In genomic region chr12:53048033-53048779, GRCh38 we compare ENCODE assay signal across 8 cellular contexts. TPM values are rescaled to one million over a fixed set of nuclear protein-coding genes. Genes with fewer than 3 reads are reported as not detected.
A peak's percentile ranks its signal among the peaks of the same experiment; 100 is the strongest.
DNase-seq lines count a peak whose midpoint lies in the region; ATAC-seq and TF ChIP-seq lines count a peak whose summit lies in the region.

No MANE protein-coding gene starts in this region.

- peaks cover 34% of the 10 kb centered on the region for H3K4me1 Mint-ChIP-seq in stimulated activated naive CD8-positive, alpha-beta T cell treated with anti-CD3 and anti-CD28 coated beads, Interleukin-15, Interleukin-2, amounts not matched to agents 100 ng/mL and 50 ng/mL, for 24 hours (ENCODE audit: low read depth)
- H3K4me1 Mint-ChIP-seq in nephron = peaks cover 73% of the 10 kb centered on the region

- H3K36me3 Mint-ChIP-seq in stimulated activated naive CD8-positive, alpha-beta T cell treated with anti-CD3 and anti-CD28 coated beads, Interleukin-15, Interleukin-2, amounts not matched to agents 100 ng/mL and 50 ng/mL, for 24 hours (ENCODE audit: low read depth) = no peaks in the 10 kb centered on the region
- peaks cover 4% of the 10 kb centered on the region for H3K36me3 Mint-ChIP-seq in nephron (ENCODE audit: low read depth)

- intact Hi-C loops in esophagus squamous epithelium (cut with DNase I) = no loop called here

- TF ChIP-seq POLR2A in esophagus squamous epithelium (IDR thresholded peaks at IDR 0.05) = no peak

- no peak for DNase-seq in stimulated activated naive CD8-positive, alpha-beta T cell treated with anti-CD3 and anti-CD28 coated beads, Interleukin-15, Interleukin-2, amounts not matched to agents 100 U/mL and 50 U/mL, for 24 hours
- DNase-seq in SW 1271 (lab: John Stamatoyannopoulos, UW) = peak; percentile 55 to 74
- DNase-seq in esophagus squamous epithelium (lab: John Stamatoyannopoulos, UW) = no peak
- no peak for DNase-seq in mesenteric fat pad (ENCODE audit: low spot score)
- no peak for DNase-seq in GM19240 (ENCODE audit: insufficient read length, low spot score)

- 33 to 40% methylated on average over 2 to 3 of the region's 10 CpGs for WGBS in esophagus squamous epithelium, 2 donors

- no peaks in the 10 kb centered on the region for H3K27me3 ChIP-seq in esophagus squamous epithelium

- H3K36me3 ChIP-seq in esophagus squamous epithelium = no peaks in the 10 kb centered on the region

- peak overlapping the region; percentile 39 to 84 (median 58) for H3K4me3 ChIP-seq in esophagus squamous epithelium

- peak overlapping the region; percentile 90 to 96 (median 94) for H3K27ac ChIP-seq in esophagus squamous epithelium

- TF ChIP-seq CTCF in esophagus squamous epithelium (IDR thresholded peaks at IDR 0.05) (peak in 1 of 6 experiments; percentile 7), nephron (IDR thresholded peaks at IDR 0.05; ENCODE audit: unreplicated experiment in 3 of 3) (no peak)

- peaks cover 31 to 93% (median 38%) of the 10 kb centered on the region in 3 donors for H3K4me1 ChIP-seq in esophagus squamous epithelium

- H3K4me3 Mint-ChIP-seq in stimulated activated naive CD8-positive, alpha-beta T cell treated with anti-CD3 and anti-CD28 coated beads, Interleukin-15, Interleukin-2, amounts not matched to agents 100 ng/mL and 50 ng/mL, for 24 hours = peak overlapping the region; percentile 62
- H3K4me3 Mint-ChIP-seq in nephron = peak overlapping the region; percentile 88 to 92 (median 91)

- peaks cover 5% of the 10 kb centered on the region for H3K27me3 Mint-ChIP-seq in stimulated activated naive CD8-positive, alpha-beta T cell treated with anti-CD3 and anti-CD28 coated beads, Interleukin-15, Interleukin-2, amounts not matched to agents 100 ng/mL and 50 ng/mL, for 24 hours
- peaks cover 6% of the 10 kb centered on the region for H3K27me3 Mint-ChIP-seq in nephron (ENCODE audit: low read depth)

- no peaks in the 10 kb centered on the region for H3K9me3 Mint-ChIP-seq in stimulated activated naive CD8-positive, alpha-beta T cell treated with anti-CD3 and anti-CD28 coated beads, Interleukin-15, Interleukin-2, amounts not matched to agents 100 ng/mL and 50 ng/mL, for 24 hours
- no peaks in the 10 kb centered on the region for H3K9me3 Mint-ChIP-seq in nephron

- no peaks in the 10 kb centered on the region for H3K9me3 ChIP-seq in esophagus squamous epithelium

- H3K27ac Mint-ChIP-seq in stimulated activated naive CD8-positive, alpha-beta T cell treated with anti-CD3 and anti-CD28 coated beads, Interleukin-15, Interleukin-2, amounts not matched to agents 100 ng/mL and 50 ng/mL, for 24 hours = no peak overlapping the region
- H3K27ac Mint-ChIP-seq in nephron = peak overlapping the region; percentile 99

- no peak for ATAC-seq in stimulated activated naive CD8-positive, alpha-beta T cell treated with anti-CD3 and anti-CD28 coated beads, Interleukin-15, Interleukin-2, amounts not matched to agents 100 U/mL and 50 U/mL, for 24 hours
- no peak for ATAC-seq in GM21825 (IDR thresholded peaks at IDR 0.05; ENCODE audit: unreplicated experiment)

RNA-seq across cellular contexts. Expression of gene TNS2, which starts 1.7 kb away (rescaled TPM):
- total RNA-seq in esophagus squamous epithelium (10 to 100 TPM; 10.8 to 82.0 (median 20.8) TPM), mesenteric fat pad (210 TPM)

RNA-seq across cellular contexts. Expression of gene SPRYD3, which starts 31.0 kb away (rescaled TPM):
- 10 to 100 TPM; 28.2 to 41.4 (median 29.2) TPM for total RNA-seq in esophagus squamous epithelium
- 46.2 TPM for total RNA-seq in mesenteric fat pad

RNA-seq across cellular contexts. Expression of gene EIF4B, which starts 42.0 kb away (rescaled TPM):
- total RNA-seq in esophagus squamous epithelium (100 to 1,000 TPM; 225 to 571 (median 372) TPM), mesenteric fat pad (393 TPM)

RNA-seq across cellular contexts. Expression of gene IGFBP6, which starts 49.3 kb away (rescaled TPM):
- total RNA-seq in esophagus squamous epithelium = 100 to 1,000 TPM in 2 of 4 donors, 10 to 100 TPM in 2; 34.5 to 506 (median 94.0) TPM
- total RNA-seq in mesenteric fat pad = 195 TPM

RNA-seq across cellular contexts. Expression of gene SOAT2, which starts 55.1 kb away (rescaled TPM):
- not detected for total RNA-seq in esophagus squamous epithelium
- not detected for total RNA-seq in mesenteric fat pad

Comparison
In these comparisons a context has a peak if more than half of its experiments do, and no peak if none do; other contexts are left out.
1. DNase-seq: peak in SW 1271 (2 of 2); none in stimulated activated naive CD8-positive, alpha-beta T cell treated with anti-CD3 and anti-CD28 coated beads, Interleukin-15, Interleukin-2, amounts not matched to agents 100 U/mL and 50 U/mL, for 24 hours (single experiment), esophagus squamous epithelium (single experiment), mesenteric fat pad (single experiment) and GM19240 (single experiment).